Comparison of ENCODE assay signal across 18 cellular contexts in the genomic region with DNA sequence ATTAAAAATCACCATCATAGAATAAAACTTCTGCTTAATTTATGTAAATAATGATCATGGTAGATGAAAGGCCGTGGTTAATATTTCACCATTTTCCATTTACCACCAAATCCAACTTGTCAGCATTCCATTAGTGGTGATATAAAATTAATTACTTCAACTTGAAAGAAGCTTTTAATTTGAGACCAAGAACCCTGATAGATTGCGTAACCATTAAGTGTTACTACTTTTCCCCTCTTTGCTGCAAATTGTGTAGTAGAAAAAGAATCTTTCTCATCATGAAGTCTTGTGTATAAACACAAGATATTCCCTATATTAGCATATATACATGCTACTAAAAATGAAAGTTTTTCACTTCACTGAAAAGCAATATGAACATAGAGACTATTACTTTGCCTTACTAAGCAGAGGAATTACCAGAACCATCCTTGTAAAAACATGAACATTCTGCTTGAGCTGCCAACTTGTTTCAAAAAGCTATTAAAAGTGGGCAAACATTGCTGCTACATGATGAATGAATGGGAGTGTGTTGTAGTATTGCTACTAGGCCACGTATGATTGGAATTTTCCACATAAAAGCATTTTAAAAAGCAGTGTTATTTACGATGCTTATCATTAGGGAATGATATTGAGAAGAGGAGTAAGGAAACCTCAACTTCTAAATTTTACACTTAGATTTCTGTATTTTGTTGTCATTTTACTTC.
"Had no signal": no experiment of that assay in that cellular context is flagged by ENCODE, and none has a peak within 500 bp of the region (broad histone marks: within the 10 kb centered on the region; RNA-seq: fewer than 3 reads in every experiment).

No MANE protein-coding gene starts in this region.

- H3K27me3 ChIP-seq: right atrium auricular region, suprapubic skin had no signal

- H3K4me3 ChIP-seq: dorsolateral prefrontal cortex, left ventricle myocardium inferior, mucosa of descending colon, right atrium auricular region, smooth muscle cell, suprapubic skin had no signal

- H3K27ac Mint-ChIP-seq: activated naive CD4-positive, alpha-beta T cell treated with anti-CD3 and anti-CD28 coated beads for 36 hours; activated naive CD8-positive, alpha-beta T cell treated with anti-CD3 and anti-CD28 coated beads, Interleukin-2, amount 50 U/mL, for 24 hours; activated T-helper 17 cell treated with anti-CD3 and anti-CD28 coated beads, Interleukin-2, amount 50 U/mL, for 72 hours; naive thymus-derived CD8-positive, alpha-beta T cell had no signal

- H3K27ac ChIP-seq: dorsolateral prefrontal cortex, left ventricle myocardium inferior, right atrium auricular region, suprapubic skin had no signal

- H3K4me1 ChIP-seq: right atrium auricular region had no signal

- H3K4me2 ChIP-seq: smooth muscle cell had no signal

- H3K9me3 Mint-ChIP-seq: activated naive CD4-positive, alpha-beta T cell treated with anti-CD3 and anti-CD28 coated beads for 36 hours; activated naive CD8-positive, alpha-beta T cell treated with anti-CD3 and anti-CD28 coated beads, Interleukin-2, amount 50 U/mL, for 24 hours; naive thymus-derived CD8-positive, alpha-beta T cell had no signal

- H3K27me3 Mint-ChIP-seq: activated naive CD8-positive, alpha-beta T cell treated with anti-CD3 and anti-CD28 coated beads, Interleukin-2, amount 50 U/mL, for 24 hours; activated T-helper 17 cell treated with anti-CD3 and anti-CD28 coated beads, Interleukin-2, amount 50 U/mL, for 72 hours; naive thymus-derived CD8-positive, alpha-beta T cell had no signal

- FAIRE-seq: bronchial epithelial cell, kidney had no signal

- ATAC-seq: activated naive CD8-positive, alpha-beta T cell treated with anti-CD3 and anti-CD28 coated beads, Interleukin-2, amount 50 U/mL, for 24 hours; activated T-helper 17 cell treated with anti-CD3 and anti-CD28 coated beads, Interleukin-2, amount 50 U/mL, for 72 hours; mucosa of descending colon; naive thymus-derived CD8-positive, alpha-beta T cell; stimulated activated naive CD8-positive, alpha-beta T cell treated with anti-CD3 and anti-CD28 coated beads, Interleukin-15, Interleukin-2, amounts not matched to agents 100 U/mL and 50 U/mL, for 24 hours had no signal

- H3K4me3 Mint-ChIP-seq: activated naive CD4-positive, alpha-beta T cell treated with anti-CD3 and anti-CD28 coated beads for 36 hours; activated naive CD8-positive, alpha-beta T cell treated with anti-CD3 and anti-CD28 coated beads, Interleukin-2, amount 50 U/mL, for 24 hours; activated T-helper 17 cell treated with anti-CD3 and anti-CD28 coated beads, Interleukin-2, amount 50 U/mL, for 72 hours; naive thymus-derived CD8-positive, alpha-beta T cell had no signal

- DNase-seq: activated CD4-positive, alpha-beta T cell treated with anti-CD3 and anti-CD28 coated beads, Interleukin-2, amount 50 U/mL, for 48 hours; activated naive CD4-positive, alpha-beta T cell treated with anti-CD3 and anti-CD28 coated beads for 36 hours; activated naive CD8-positive, alpha-beta T cell treated with anti-CD3 and anti-CD28 coated beads, Interleukin-2, amount 50 U/mL, for 24 hours; aorta; dorsolateral prefrontal cortex; glutamatergic neuron; hypothalamus; kidney; left ventricle myocardium inferior; mucosa of descending colon; naive thymus-derived CD8-positive, alpha-beta T cell; stimulated activated naive CD8-positive, alpha-beta T cell treated with anti-CD3 and anti-CD28 coated beads, Interleukin-15, Interleukin-2, amounts not matched to agents 100 U/mL and 50 U/mL, for 24 hours; T-helper 1 cell had no signal

- H3K9me3 ChIP-seq: left ventricle myocardium inferior, mucosa of descending colon, right atrium auricular region, suprapubic skin had no signal
